In the genomic region with DNA sequence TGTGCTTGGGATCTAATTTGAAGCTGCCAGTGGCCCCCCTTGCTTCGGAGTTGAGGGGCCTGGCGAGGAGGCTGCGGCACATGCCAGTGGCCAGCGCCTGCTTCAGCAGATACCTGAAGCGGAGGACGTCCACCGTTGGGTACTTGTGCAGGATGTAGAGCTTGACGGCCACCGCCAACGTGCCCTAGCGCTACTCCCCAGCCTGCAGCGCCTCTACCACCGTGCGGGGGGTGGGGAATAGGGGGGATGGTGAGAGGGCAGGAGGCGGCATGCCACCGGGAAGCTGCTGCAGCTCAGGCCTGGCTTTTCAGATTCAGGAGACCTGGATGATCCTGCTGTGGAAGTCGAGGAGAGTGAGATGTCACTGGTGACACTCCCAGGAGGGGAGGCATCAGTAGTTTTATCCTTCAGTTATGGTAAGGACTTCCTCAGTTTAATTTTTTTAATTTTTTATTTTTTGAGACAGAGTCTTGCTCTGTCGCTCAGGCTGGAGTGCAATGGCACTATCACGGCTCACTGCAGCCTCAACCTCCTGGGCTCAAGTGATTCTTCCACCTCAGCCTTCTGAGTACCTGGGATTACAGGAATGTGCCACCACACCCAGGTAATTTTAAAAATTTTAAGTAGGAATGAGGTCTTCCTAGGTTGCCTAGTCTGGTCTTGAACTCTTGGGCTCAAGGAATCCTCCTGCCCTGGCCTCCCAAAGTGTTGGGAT, we compare ENCODE assay signal across 18 cellular contexts.
"Had no signal": no experiment of that assay in that cellular context is flagged by ENCODE, and none has a peak within 500 bp of the region (broad histone marks: within the 10 kb centered on the region; RNA-seq: fewer than 3 reads in every experiment).

No MANE protein-coding gene starts in this region.

- H3K36me3 ChIP-seq: neutrophil, pancreas, right lobe of liver, thoracic aorta, vagina had no signal

- H3K4me3 ChIP-seq: lung, pancreas, right lobe of liver, thoracic aorta, vagina had no signal

- H3K4me1 ChIP-seq: pancreas, right lobe of liver had no signal

- ATAC-seq: effector memory CD8-positive, alpha-beta T cell; left lobe of liver; natural killer cell; pancreas; stimulated activated naive B cell treated with anti-CD40 and anti-IgM and Interleukin-4, amounts not matched to agents 10 μg/mL and 1 μg/mL and 100 μg/mL, for 72 hours had no signal

- H3K4me3 Mint-ChIP-seq: effector memory CD8-positive, alpha-beta T cell; memory B cell; natural killer cell; stimulated activated naive B cell treated with anti-CD40 and anti-IgM and Interleukin-4, amounts not matched to agents 10 μg/mL and 1 μg/mL and 100 μg/mL, for 72 hours had no signal

- H3K9me3 Mint-ChIP-seq: effector memory CD8-positive, alpha-beta T cell; memory B cell; natural killer cell; stimulated activated naive B cell treated with anti-CD40 and anti-IgM and Interleukin-4, amounts not matched to agents 10 μg/mL and 1 μg/mL and 100 μg/mL, for 72 hours had no signal

- H3K4me1 Mint-ChIP-seq: memory B cell had no signal

- H3K36me3 Mint-ChIP-seq: memory B cell; natural killer cell; stimulated activated naive B cell treated with anti-CD40 and anti-IgM and Interleukin-4, amounts not matched to agents 10 μg/mL and 1 μg/mL and 100 μg/mL, for 72 hours had no signal

- DNase-seq: cortex of kidney; effector memory CD8-positive, alpha-beta T cell; head of caudate nucleus; kidney; natural killer cell; right lobe of liver; small intestine; stimulated activated CD4-positive, alpha-beta T cell treated with anti-CD3 and anti-CD28 coated beads, Interleukin-15, amount 100 ng/mL, for 24 hours; stimulated activated CD4-positive, alpha-beta T cell treated with anti-CD3 and anti-CD28 coated beads, Interleukin-2, amount 100 ng/mL, for 48 hours; stimulated activated naive B cell treated with anti-CD40 and anti-IgM and Interleukin-4, amounts not matched to agents 10 μg/mL and 1 μg/mL and 100 μg/mL, for 72 hours had no signal

- H3K27me3 Mint-ChIP-seq: progenitor cell of endocrine pancreas had no signal

- H3K9me3 ChIP-seq: neutrophil, pancreas, right lobe of liver, thoracic aorta, vagina had no signal

- H3K27ac ChIP-seq: neutrophil, pancreas, right lobe of liver, thoracic aorta, vagina had no signal

- H3K27me3 ChIP-seq: pancreas, right lobe of liver, vagina had no signal

- H3K27ac Mint-ChIP-seq: effector memory CD8-positive, alpha-beta T cell; memory B cell; natural killer cell; progenitor cell of endocrine pancreas; stimulated activated naive B cell treated with anti-CD40 and anti-IgM and Interleukin-4, amounts not matched to agents 10 μg/mL and 1 μg/mL and 100 μg/mL, for 72 hours had no signal
